8 cellular contexts compared by ENCODE assay signal in the genomic region with DNA sequence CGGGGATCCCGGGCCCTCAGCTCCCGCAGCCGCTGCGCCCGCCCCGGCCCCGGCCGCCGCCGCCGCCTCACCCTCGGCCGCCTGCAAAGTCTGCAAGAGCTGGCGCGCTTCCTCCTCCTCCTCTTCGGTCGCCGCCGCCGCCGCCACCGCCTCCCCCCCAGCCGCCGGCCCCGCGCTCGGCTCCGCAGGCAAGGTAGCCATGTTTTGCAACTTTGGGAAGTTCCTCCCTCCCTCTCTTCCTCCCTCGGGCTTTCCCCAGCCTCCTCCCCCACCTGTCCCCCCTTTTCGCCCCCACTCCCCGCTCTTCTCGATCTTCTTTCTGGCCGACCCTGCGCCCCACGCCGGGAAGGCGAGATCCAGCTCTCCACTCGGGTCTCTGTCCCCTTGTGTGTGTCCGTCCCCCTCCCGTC. TPM values are rescaled to one million over a fixed set of nuclear protein-coding genes. Genes with fewer than 3 reads are reported as not detected.
DNase-seq lines count a peak whose midpoint lies in the region; ATAC-seq and TF ChIP-seq lines count a peak whose summit lies in the region.

No MANE protein-coding gene starts in this region.

- H3K36me3 Mint-ChIP-seq in Caco-2 (ENCODE audit: insufficient read depth, unreplicated experiment) (peaks cover 64% of the 10 kb centered on the region), progenitor cell of endocrine pancreas (ENCODE audit: insufficient read depth) (peaks cover 9% of the 10 kb centered on the region)
- peaks cover 3% of the 10 kb centered on the region for H3K36me3 Mint-ChIP-seq in activated T-helper 1 cell treated with anti-CD3 and anti-CD28 coated beads, Interleukin-12 subunit alpha, Interleukin-12 subunit beta, Interleukin-2, Interleukin-4 antibody, amounts not matched to agents 30 ng/mL and 10 ng/mL and 1 ng/mL, durations not matched to agents 14 hours and 24 hours and 36 hours (ENCODE audit: low read depth)

- H3K27me3 ChIP-seq in Caco-2 (replicated peaks; ENCODE audit: control insufficient read depth, insufficient read depth, low read length): no peaks in the 10 kb centered on the region

- H3K9me3 ChIP-seq in Caco-2: no peaks in the 10 kb centered on the region

- no peaks in the 10 kb centered on the region for H3K9me3 Mint-ChIP-seq in Caco-2 (ENCODE audit: unreplicated experiment)
- no peaks in the 10 kb centered on the region for H3K9me3 Mint-ChIP-seq in activated T-helper 1 cell treated with anti-CD3 and anti-CD28 coated beads, Interleukin-12 subunit alpha, Interleukin-12 subunit beta, Interleukin-2, Interleukin-4 antibody, amounts not matched to agents 30 ng/mL and 10 ng/mL and 1 ng/mL, durations not matched to agents 14 hours and 24 hours and 36 hours
- no peaks in the 10 kb centered on the region for H3K9me3 Mint-ChIP-seq in progenitor cell of endocrine pancreas (ENCODE audit: low read depth)

- H3K4me1 Mint-ChIP-seq in Caco-2 (ENCODE audit: low read depth, unreplicated experiment): peaks cover 14% of the 10 kb centered on the region
- H3K4me1 Mint-ChIP-seq in activated T-helper 1 cell treated with anti-CD3 and anti-CD28 coated beads, Interleukin-12 subunit alpha, Interleukin-12 subunit beta, Interleukin-2, Interleukin-4 antibody, amounts not matched to agents 30 ng/mL and 10 ng/mL and 1 ng/mL, durations not matched to agents 14 hours and 24 hours and 36 hours (ENCODE audit: low read depth): peaks cover 9% of the 10 kb centered on the region
- peaks cover 25% of the 10 kb centered on the region for H3K4me1 Mint-ChIP-seq in progenitor cell of endocrine pancreas (ENCODE audit: low read depth)

- DNase-seq in Caco-2: peak in 1 of 2 experiments; percentile 61
- DNase-seq in Kasumi-1 (lab: John Stamatoyannopoulos, UW): peak; percentile 19 to 55
- peak; percentile 28 for DNase-seq in activated T-helper 1 cell treated with anti-CD3 and anti-CD28 coated beads, Interleukin-12 subunit alpha, Interleukin-12 subunit beta, Interleukin-2, Interleukin-4 antibody, amounts not matched to agents 30 ng/mL and 10 ng/mL and 1 ng/mL, durations not matched to agents 14 hours and 24 hours and 36 hours (ENCODE audit: low spot score)
- DNase-seq in fibroblast of villous mesenchyme (ENCODE audit: low read depth): peak; percentile 57
- no peak for DNase-seq in progenitor cell of endocrine pancreas (ENCODE audit: low spot score, unreplicated experiment)
- DNase-seq in NCI-H1092 treated with DMSO at 0.1 percent for 48 hours (lab: John Stamatoyannopoulos, UW): no peak

- intact Hi-C loops in Caco-2 (cut with micrococcal nuclease; ENCODE audit: unreplicated experiment): loop anchor here (1.0 kb wide), 2 partner anchors 31 to 38 kb away; partner anchors contain the start of gene FBXO46
- intact Hi-C loops in activated T-helper 1 cell treated with anti-CD3 and anti-CD28 coated beads, Interleukin-12 subunit alpha, Interleukin-12 subunit beta, Interleukin-2, Interleukin-4 antibody, amounts not matched to agents 30 ng/mL and 10 ng/mL and 1 ng/mL, durations not matched to agents 14 hours and 24 hours and 36 hours (cut with micrococcal nuclease): loop anchor here (1.0 kb wide), 5 partner anchors 37 to 184 kb away; partner anchors contain the start of genes MYPOP, OPA3 and QPCTL

- no peaks in the 10 kb centered on the region for H3K36me3 ChIP-seq in Caco-2 (ENCODE audit: control insufficient read depth, insufficient read depth, low read length)

- H3K27ac Mint-ChIP-seq in Caco-2 (ENCODE audit: unreplicated experiment) (peak overlapping the region; percentile 96), progenitor cell of endocrine pancreas (peak overlapping the region; percentile 100)
- H3K27ac Mint-ChIP-seq in activated T-helper 1 cell treated with anti-CD3 and anti-CD28 coated beads, Interleukin-12 subunit alpha, Interleukin-12 subunit beta, Interleukin-2, Interleukin-4 antibody, amounts not matched to agents 30 ng/mL and 10 ng/mL and 1 ng/mL, durations not matched to agents 14 hours and 24 hours and 36 hours: peak overlapping the region; percentile 86

- peaks cover 6% of the 10 kb centered on the region for H3K4me1 ChIP-seq in Caco-2

- H3K4me3 Mint-ChIP-seq in Caco-2 (ENCODE audit: unreplicated experiment) (peak overlapping the region; percentile 97), progenitor cell of endocrine pancreas (ENCODE audit: low read depth) (peak overlapping the region; percentile 97)
- H3K4me3 Mint-ChIP-seq in activated T-helper 1 cell treated with anti-CD3 and anti-CD28 coated beads, Interleukin-12 subunit alpha, Interleukin-12 subunit beta, Interleukin-2, Interleukin-4 antibody, amounts not matched to agents 30 ng/mL and 10 ng/mL and 1 ng/mL, durations not matched to agents 14 hours and 24 hours and 36 hours: peak overlapping the region; percentile 88

- H3K27me3 Mint-ChIP-seq in Caco-2 (ENCODE audit: insufficient read depth, unreplicated experiment) (no peaks in the 10 kb centered on the region), progenitor cell of endocrine pancreas (no peaks in the 10 kb centered on the region)
- peaks cover 28% of the 10 kb centered on the region for H3K27me3 Mint-ChIP-seq in activated T-helper 1 cell treated with anti-CD3 and anti-CD28 coated beads, Interleukin-12 subunit alpha, Interleukin-12 subunit beta, Interleukin-2, Interleukin-4 antibody, amounts not matched to agents 30 ng/mL and 10 ng/mL and 1 ng/mL, durations not matched to agents 14 hours and 24 hours and 36 hours (ENCODE audit: insufficient read depth)

- BruUV-seq in Caco-2 (replicated peaks; lab: Mats Ljungman, UMichigan): no TSS peak

- ATAC-seq in HG03097 (IDR thresholded peaks at IDR 0.05; ENCODE audit: low FRiP score, unreplicated experiment) (no peak), HG03025 (IDR thresholded peaks at IDR 0.05; ENCODE audit: low FRiP score, unreplicated experiment) (no peak)

- peak overlapping the region; percentile 68 for H3K4me3 ChIP-seq in Caco-2 (ENCODE audit: low read depth, low read length)
- peak overlapping the region; percentile 72 for H3K4me3 ChIP-seq in fibroblast of villous mesenchyme (ENCODE audit: low read depth, low read length)

- TF ChIP-seq CTCF in Caco-2 (IDR thresholded peaks at IDR 0.05; ENCODE audit: insufficient read depth in 1 of 2, low read depth in 1 of 2, low read length in 1 of 2, severe bottlenecking in 1 of 2, unreplicated experiment in 1 of 2) (no peak), fibroblast of villous mesenchyme (IDR thresholded peaks at IDR 0.05; ENCODE audit: insufficient read depth, low read depth, low read length) (no peak), progenitor cell of endocrine pancreas (IDR thresholded peaks at IDR 0.05; ENCODE audit: unreplicated experiment) (no peak)

- CTCF ChIA-PET in Caco-2 (lab: Charles Lee): interaction anchor here (0.9 to 3.6 kb wide), 13 partner anchors 11 to 134 kb away, joined by 3 to 82 read pairs (median 15); partner anchors contain the start of genes DMWD, FBXO46, FOXA3 and MEIOSIN

- POLR2A ChIA-PET in Caco-2 (lab: Charles Lee): interaction anchor here (1.0 to 3.7 kb wide), 10 partner anchors 38 to 301 kb away, joined by 3 to 64 read pairs (median 10); partner anchors contain the start of genes FBXO46, FOSB, QPCTL and SNRPD2

RNA-seq across cellular contexts. Expression of gene SIX5, which starts 0.4 kb away (rescaled TPM):
- total RNA-seq in Caco-2 (2022): 23.7 and 28.6 TPM in 2 replicates
- 3.7 and 5.6 TPM in 2 replicates for total RNA-seq in activated T-helper 1 cell treated with anti-CD3 and anti-CD28 coated beads, Interleukin-12 subunit alpha, Interleukin-12 subunit beta, Interleukin-2, Interleukin-4 antibody, amounts not matched to agents 30 ng/mL and 10 ng/mL and 1 ng/mL, durations not matched to agents 14 hours and 24 hours and 36 hours
- 8.4 and 8.6 TPM in 2 replicates for total RNA-seq in fibroblast of villous mesenchyme
- 36.9 and 42.3 TPM in 2 replicates for total RNA-seq in progenitor cell of endocrine pancreas

RNA-seq across cellular contexts. Expression of gene DMPK, which starts 13.6 kb away (rescaled TPM):
- 28.1 and 30.2 TPM in 2 replicates for total RNA-seq in Caco-2 (2022)
- total RNA-seq in activated T-helper 1 cell treated with anti-CD3 and anti-CD28 coated beads, Interleukin-12 subunit alpha, Interleukin-12 subunit beta, Interleukin-2, Interleukin-4 antibody, amounts not matched to agents 30 ng/mL and 10 ng/mL and 1 ng/mL, durations not matched to agents 14 hours and 24 hours and 36 hours: 22.8 and 23.9 TPM in 2 replicates
- total RNA-seq in fibroblast of villous mesenchyme: 46.4 and 53.1 TPM in 2 replicates
- total RNA-seq in progenitor cell of endocrine pancreas: 117 and 122 TPM in 2 replicates

RNA-seq across cellular contexts. Expression of gene DMWD, which starts 24.0 kb away (rescaled TPM):
- total RNA-seq in Caco-2 (2022): 72.4 and 76.3 TPM in 2 replicates
- 50.0 and 55.8 TPM in 2 replicates for total RNA-seq in activated T-helper 1 cell treated with anti-CD3 and anti-CD28 coated beads, Interleukin-12 subunit alpha, Interleukin-12 subunit beta, Interleukin-2, Interleukin-4 antibody, amounts not matched to agents 30 ng/mL and 10 ng/mL and 1 ng/mL, durations not matched to agents 14 hours and 24 hours and 36 hours
- 53.5 and 54.8 TPM in 2 replicates for total RNA-seq in fibroblast of villous mesenchyme
- 99.4 and 108 TPM in 2 replicates for total RNA-seq in progenitor cell of endocrine pancreas

RNA-seq across cellular contexts. Expression of gene MEIOSIN, which starts 35.4 kb away (rescaled TPM):
- total RNA-seq in Caco-2 (2022) (not detected in 2 replicates), fibroblast of villous mesenchyme (not detected in 2 replicates), progenitor cell of endocrine pancreas (not detected in 2 replicates)
- not detected in 2 replicates for total RNA-seq in activated T-helper 1 cell treated with anti-CD3 and anti-CD28 coated beads, Interleukin-12 subunit alpha, Interleukin-12 subunit beta, Interleukin-2, Interleukin-4 antibody, amounts not matched to agents 30 ng/mL and 10 ng/mL and 1 ng/mL, durations not matched to agents 14 hours and 24 hours and 36 hours

RNA-seq across cellular contexts. Expression of gene FBXO46, which starts 38.0 kb away (rescaled TPM):
- total RNA-seq in Caco-2 (2022) (31.0 and 37.0 TPM in 2 replicates), fibroblast of villous mesenchyme (7.4 and 12.5 TPM in 2 replicates), progenitor cell of endocrine pancreas (41.6 and 44.7 TPM in 2 replicates)
- total RNA-seq in activated T-helper 1 cell treated with anti-CD3 and anti-CD28 coated beads, Interleukin-12 subunit alpha, Interleukin-12 subunit beta, Interleukin-2, Interleukin-4 antibody, amounts not matched to agents 30 ng/mL and 10 ng/mL and 1 ng/mL, durations not matched to agents 14 hours and 24 hours and 36 hours: 35.1 and 35.4 TPM in 2 replicates

Comparison
In these comparisons a context has a peak if more than half of its experiments do, and no peak if none do; other contexts are left out.
1. DNase-seq: peak in Kasumi-1 (2 of 2), activated T-helper 1 cell treated with anti-CD3 and anti-CD28 coated beads, Interleukin-12 subunit alpha, Interleukin-12 subunit beta, Interleukin-2, Interleukin-4 antibody, amounts not matched to agents 30 ng/mL and 10 ng/mL and 1 ng/mL, durations not matched to agents 14 hours and 24 hours and 36 hours (single experiment) and fibroblast of villous mesenchyme (single experiment); none in progenitor cell of endocrine pancreas (single experiment) and NCI-H1092 treated with DMSO at 0.1 percent for 48 hours (single experiment).
2. Peak in every context shown above with its lines, with median percentiles within 50 percentile points of each other: H3K27ac Mint-ChIP-seq and H3K4me3 Mint-ChIP-seq.